In genomic region chr3:105867690-105868449, GRCh38 we compare ENCODE assay signal across 8 cellular contexts. TPM values are rescaled to one million over a fixed set of nuclear protein-coding genes. Genes with fewer than 3 reads are reported as not detected.
DNase-seq lines count a peak whose midpoint lies in the region; ATAC-seq and TF ChIP-seq lines count a peak whose summit lies in the region.

No MANE protein-coding gene starts in this region.

- TF ChIP-seq POLR2A in NB4 (IDR thresholded peaks at IDR 0.05; ENCODE audit: extremely low read depth, insufficient read length), result no peak

- no peaks in the 10 kb centered on the region for H3K27me3 ChIP-seq in aorta (ENCODE audit: control insufficient read depth in 1 of 2, insufficient read depth in 2 of 2, low read length in 1 of 2)

- TF ChIP-seq CTCF in GM12865 (IDR thresholded peaks at IDR 0.05; ENCODE audit: insufficient read depth, low read depth, low read length, missing control alignments) (no peak), NB4 (IDR thresholded peaks at IDR 0.05; ENCODE audit: low read depth, low read length) (no peak)

- no peaks in the 10 kb centered on the region for H3K4me1 ChIP-seq in mesodermal cell (ENCODE audit: control insufficient read depth, insufficient read depth, low read length, poor library complexity, severe bottlenecking)
- H3K4me1 ChIP-seq in aorta (ENCODE audit: control insufficient read depth in 1 of 2, insufficient read depth in 2 of 2, low read length in 2 of 2), result peaks cover 0 to 4% of the 10 kb centered on the region in 2 donors

- no peaks in the 10 kb centered on the region for H3K9me3 ChIP-seq in mesodermal cell (ENCODE audit: control insufficient read depth, low read length)
- no peaks in the 10 kb centered on the region for H3K9me3 ChIP-seq in aorta (ENCODE audit: control insufficient read depth, low read length)

- H3K36me3 ChIP-seq in mesodermal cell (ENCODE audit: control insufficient read depth, insufficient read depth, low read length) (peaks cover 26% of the 10 kb centered on the region), aorta (ENCODE audit: control insufficient read depth in 1 of 2, insufficient read depth in 2 of 2, low read length in 1 of 2) (no peaks in the 10 kb centered on the region)

- intact Hi-C loops in aorta (cut with DNase I), result loop anchor here (2.0 to 10.0 kb wide), 3 partner anchors 39 to 257 kb away; no protein-coding TSS in a partner anchor

- DNase-seq in GM12865 (ENCODE audit: low read depth) (no peak), NB4 (ENCODE audit: low read depth) (no peak), caudate nucleus (lab: John Stamatoyannopoulos, UW) (peak in 4 of 61 donors; percentile 38 to 62 (median 53)), aorta (no peak), NCI-H82 (lab: John Stamatoyannopoulos, UW) (no peak), HK-2 (ENCODE audit: unreplicated experiment) (no peak)

- H3K27ac ChIP-seq in caudate nucleus (ENCODE audit: low read depth, low read length), result peak overlapping the region; percentile 84
- H3K27ac ChIP-seq in mesodermal cell (ENCODE audit: low read depth, low read length, severe bottlenecking), result peak overlapping the region; percentile 71
- H3K27ac ChIP-seq in aorta (ENCODE audit: low read depth in 1 of 2, low read length in 2 of 2), result peak overlapping the region in 1 of 2 donors; percentile 51

- ATAC-seq in aorta (ENCODE audit: low FRiP score) (no peak), HG02981 (IDR thresholded peaks at IDR 0.05; ENCODE audit: unreplicated experiment) (no peak)

- H3K4me3 ChIP-seq in GM12865 (ENCODE audit: low read depth, low read length), result peak overlapping the region; percentile 100
- H3K4me3 ChIP-seq in NB4 (ENCODE audit: low read depth, low read length), result peak overlapping the region; percentile 83
- peak overlapping the region; percentile 85 for H3K4me3 ChIP-seq in mesodermal cell (ENCODE audit: extremely low read depth, insufficient read depth, low read length, poor library complexity, severe bottlenecking)
- H3K4me3 ChIP-seq in aorta (ENCODE audit: low read length in 2 of 2), result peak overlapping the region; percentile 61 to 94

- 2 to 17% methylated on average over 5 to 9 of the region's 19 CpGs for WGBS in mesodermal cell (ENCODE audit: insufficient coverage in 2 of 2), 2 experiments
- 2% methylated on average over 19 of the region's 19 CpGs for WGBS in aorta, 2 donors

RNA-seq across cellular contexts. Expression of gene CBLB, which starts 0.9 kb away (rescaled TPM):
- polyA plus RNA-seq in mesodermal cell (2013, experiment 1 of 2), result 34.5 TPM
- polyA plus RNA-seq in mesodermal cell (2013, experiment 2 of 2), result 32.2 TPM
- 100 to 1,000 TPM in 1 of 2 donors, 10 to 100 TPM in 1; 93.3 to 126 TPM for total RNA-seq in aorta
- polyA plus RNA-seq in aorta, result 10 to 100 TPM in 1 of 2 donors, 1 to 10 TPM in 1; 3.3 to 15.0 TPM
